1 cellular context compared by ENCODE assay signal in the genomic region with DNA sequence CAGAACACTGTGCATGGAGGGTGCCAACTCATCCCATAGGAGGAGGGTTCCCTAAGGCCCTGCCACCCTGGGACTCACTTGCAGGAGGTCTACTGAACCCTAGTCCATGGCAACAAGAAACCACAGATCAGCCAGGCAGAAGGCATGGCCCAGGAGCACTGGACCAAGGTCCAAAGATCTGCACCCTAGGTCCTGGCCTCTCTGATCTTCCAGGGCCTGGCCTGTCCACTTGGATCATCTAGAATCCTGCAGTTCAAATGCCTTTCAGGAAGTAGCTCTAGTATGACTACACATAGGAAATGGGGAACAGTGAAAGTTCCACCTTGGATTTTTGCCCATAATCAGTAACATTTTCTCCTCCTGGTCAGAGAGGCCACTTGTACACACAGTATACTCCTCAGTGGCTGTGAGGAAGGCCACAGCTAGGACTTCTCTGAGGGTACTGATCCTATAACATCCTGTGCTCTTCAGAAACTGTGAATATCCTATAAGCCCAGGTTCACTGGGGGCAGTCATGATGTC.
TF ChIP-seq lines count a peak whose summit lies in the region.

No MANE protein-coding gene starts in this region.

TF ChIP-seq in GM12878, 131 proteins besides CTCF, POLR2A, EP300 and RAD21 (continued from another document):
- no peak for TF ChIP-seq CEBPZ (IDR thresholded peaks at IDR 0.05; ENCODE audit: low read depth, low read length)
- TF ChIP-seq, protein P1, sequence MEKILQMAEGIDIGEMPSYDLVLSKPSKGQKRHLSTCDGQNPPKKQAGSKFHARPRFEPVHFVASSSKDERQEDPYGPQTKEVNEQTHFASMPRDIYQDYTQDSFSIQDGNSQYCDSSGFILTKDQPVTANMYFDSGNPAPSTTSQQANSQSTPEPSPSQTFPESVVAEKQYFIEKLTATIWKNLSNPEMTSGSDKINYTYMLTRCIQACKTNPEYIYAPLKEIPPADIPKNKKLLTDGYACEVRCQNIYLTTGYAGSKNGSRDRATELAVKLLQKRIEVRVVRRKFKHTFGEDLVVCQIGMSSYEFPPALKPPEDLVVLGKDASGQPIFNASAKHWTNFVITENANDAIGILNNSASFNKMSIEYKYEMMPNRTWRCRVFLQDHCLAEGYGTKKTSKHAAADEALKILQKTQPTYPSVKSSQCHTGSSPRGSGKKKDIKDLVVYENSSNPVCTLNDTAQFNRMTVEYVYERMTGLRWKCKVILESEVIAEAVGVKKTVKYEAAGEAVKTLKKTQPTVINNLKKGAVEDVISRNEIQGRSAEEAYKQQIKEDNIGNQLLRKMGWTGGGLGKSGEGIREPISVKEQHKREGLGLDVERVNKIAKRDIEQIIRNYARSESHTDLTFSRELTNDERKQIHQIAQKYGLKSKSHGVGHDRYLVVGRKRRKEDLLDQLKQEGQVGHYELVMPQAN (conservative IDR thresholded peaks at IDR 0.05) = no peak
- no peak for TF ChIP-seq ZBTB40 (IDR thresholded peaks at IDR 0.05; ENCODE audit: borderline replicate concordance)
- no peak for TF ChIP-seq DPF2 (IDR thresholded peaks at IDR 0.05)
- TF ChIP-seq ASH2L (IDR thresholded peaks at IDR 0.05; ENCODE audit: borderline replicate concordance, low read depth) = no peak
- TF ChIP-seq, protein P2, sequence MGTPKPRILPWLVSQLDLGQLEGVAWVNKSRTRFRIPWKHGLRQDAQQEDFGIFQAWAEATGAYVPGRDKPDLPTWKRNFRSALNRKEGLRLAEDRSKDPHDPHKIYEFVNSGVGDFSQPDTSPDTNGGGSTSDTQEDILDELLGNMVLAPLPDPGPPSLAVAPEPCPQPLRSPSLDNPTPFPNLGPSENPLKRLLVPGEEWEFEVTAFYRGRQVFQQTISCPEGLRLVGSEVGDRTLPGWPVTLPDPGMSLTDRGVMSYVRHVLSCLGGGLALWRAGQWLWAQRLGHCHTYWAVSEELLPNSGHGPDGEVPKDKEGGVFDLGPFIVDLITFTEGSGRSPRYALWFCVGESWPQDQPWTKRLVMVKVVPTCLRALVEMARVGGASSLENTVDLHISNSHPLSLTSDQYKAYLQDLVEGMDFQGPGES (IDR thresholded peaks at IDR 0.05) = no peak
- TF ChIP-seq RUNX3 (IDR thresholded peaks at IDR 0.05; ENCODE audit: low read length) = no peak
- TF ChIP-seq ZNF217 (IDR thresholded peaks at IDR 0.05) = no peak
- no peak for TF ChIP-seq TCF12 (IDR thresholded peaks at IDR 0.05; ENCODE audit: low read depth, low read length)
- TF ChIP-seq KAT2A (conservative IDR thresholded peaks at IDR 0.05; ENCODE audit: control insufficient read depth, low read depth, low read length) = no peak
- TF ChIP-seq SMAD1 (IDR thresholded peaks at IDR 0.05; ENCODE audit: low read depth, partially characterized antibody) = no peak
- TF ChIP-seq, protein P3, sequence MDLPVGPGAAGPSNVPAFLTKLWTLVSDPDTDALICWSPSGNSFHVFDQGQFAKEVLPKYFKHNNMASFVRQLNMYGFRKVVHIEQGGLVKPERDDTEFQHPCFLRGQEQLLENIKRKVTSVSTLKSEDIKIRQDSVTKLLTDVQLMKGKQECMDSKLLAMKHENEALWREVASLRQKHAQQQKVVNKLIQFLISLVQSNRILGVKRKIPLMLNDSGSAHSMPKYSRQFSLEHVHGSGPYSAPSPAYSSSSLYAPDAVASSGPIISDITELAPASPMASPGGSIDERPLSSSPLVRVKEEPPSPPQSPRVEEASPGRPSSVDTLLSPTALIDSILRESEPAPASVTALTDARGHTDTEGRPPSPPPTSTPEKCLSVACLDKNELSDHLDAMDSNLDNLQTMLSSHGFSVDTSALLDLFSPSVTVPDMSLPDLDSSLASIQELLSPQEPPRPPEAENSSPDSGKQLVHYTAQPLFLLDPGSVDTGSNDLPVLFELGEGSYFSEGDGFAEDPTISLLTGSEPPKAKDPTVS (IDR thresholded peaks at IDR 0.05; ENCODE audit: low read depth, low read length) = no peak
- TF ChIP-seq TCF3 (IDR thresholded peaks at IDR 0.05; ENCODE audit: borderline replicate concordance, insufficient read depth, low read depth, low read length) = no peak
- TF ChIP-seq BCL11A (IDR thresholded peaks at IDR 0.05; ENCODE audit: low read depth, low read length) = no peak
- TF ChIP-seq CHD4 (IDR thresholded peaks at IDR 0.05) = no peak
- no peak for TF ChIP-seq IRF4 (IDR thresholded peaks at IDR 0.05; ENCODE audit: low read depth, low read length)
- TF ChIP-seq ZNF384 (IDR thresholded peaks at IDR 0.05; ENCODE audit: borderline replicate concordance, low read depth, low read length) = no peak
